8 cellular contexts compared by ENCODE assay signal in genomic region chr16:154223-155030, GRCh38. TPM values are rescaled to one million over a fixed set of nuclear protein-coding genes. Genes with fewer than 3 reads are reported as not detected.
DNase-seq lines count a peak whose midpoint lies in the region; ATAC-seq and TF ChIP-seq lines count a peak whose summit lies in the region.

No MANE protein-coding gene starts in this region.

- intact Hi-C loops in vagina (cut with DNase I): no loop called here

- peak; percentile 27 for DNase-seq in G401 (ENCODE audit: low spot score)
- peak; percentile 48 to 51 for DNase-seq in NCI-H1930 (lab: John Stamatoyannopoulos, UW)
- DNase-seq in coronary artery (ENCODE audit: low spot score): no peak
- no peak for DNase-seq in vagina (ENCODE audit: extremely low spot score in 2 of 2)
- no peak for DNase-seq in inferior parietal cortex (ENCODE audit: extremely low spot score)
- DNase-seq in NOMO-1 treated with dmso at 0.1 percent for 144 hours (lab: John Stamatoyannopoulos, UW; ENCODE audit: unreplicated experiment): no peak

- H3K27ac ChIP-seq in coronary artery (no peak overlapping the region), vagina (no peak overlapping the region)

- no peak for TF ChIP-seq POLR2A in vagina (IDR thresholded peaks at IDR 0.05)

- H3K4me1 ChIP-seq in mononuclear cell (ENCODE audit: insufficient read depth, low read length): peaks cover 8% of the 10 kb centered on the region
- peaks cover 9% of the 10 kb centered on the region for H3K4me1 ChIP-seq in vagina

- peak overlapping the region; percentile 66 for H3K4me3 ChIP-seq in coronary artery
- H3K4me3 ChIP-seq in mononuclear cell (ENCODE audit: low read length): peak overlapping the region; percentile 0
- H3K4me3 ChIP-seq in vagina: peak overlapping the region; percentile 48 to 69

- H3K9me3 ChIP-seq in mononuclear cell (ENCODE audit: low read depth, low read length): no peaks in the 10 kb centered on the region
- no peaks in the 10 kb centered on the region for H3K9me3 ChIP-seq in vagina

- H3K36me3 ChIP-seq in vagina: no peaks in the 10 kb centered on the region

- no peak for ATAC-seq in HG02763 (IDR thresholded peaks at IDR 0.05; ENCODE audit: unreplicated experiment)

- in situ Hi-C loops in G401 (cut with HindIII; ENCODE audit: low sequenced_read_pairs): no loop called here

- peaks cover 17% of the 10 kb centered on the region for H3K27me3 ChIP-seq in mononuclear cell (ENCODE audit: insufficient read depth, low read length)
- H3K27me3 ChIP-seq in vagina: no peaks in the 10 kb centered on the region

- TF ChIP-seq CTCF in coronary artery (IDR thresholded peaks at IDR 0.05): no peak
- no peak for TF ChIP-seq CTCF in vagina (IDR thresholded peaks at IDR 0.05)

RNA-seq across cellular contexts. Expression of gene HBZ, which starts 2.0 kb away (rescaled TPM):
- total RNA-seq in G401 (2014; rRNA removed; shearing (Covaris generic)): not detected in 2 replicates
- total RNA-seq in mononuclear cell (not detected), vagina (not detected)

RNA-seq across cellular contexts. Expression of gene HBM, which starts 11.4 kb away (rescaled TPM):
- not detected in 2 replicates for total RNA-seq in G401 (2014; rRNA removed; shearing (Covaris generic))
- total RNA-seq in mononuclear cell (not detected), vagina (not detected)

RNA-seq across cellular contexts. Expression of gene NPRL3, which starts 16.0 kb away (rescaled TPM):
- total RNA-seq in G401 (2014; rRNA removed; shearing (Covaris generic)): 4.5 and 11.2 TPM in 2 replicates
- total RNA-seq in mononuclear cell (5.5 TPM), vagina (29.2 TPM)

RNA-seq across cellular contexts. Expression of gene HBA2, which starts 18.2 kb away (rescaled TPM):
- not detected in 2 replicates for total RNA-seq in G401 (2014; rRNA removed; shearing (Covaris generic))
- 22.1 TPM for total RNA-seq in mononuclear cell
- 697 TPM for total RNA-seq in vagina

RNA-seq across cellular contexts. Expression of gene HBA1, which starts 22.1 kb away (rescaled TPM):
- not detected in 2 replicates for total RNA-seq in G401 (2014; rRNA removed; shearing (Covaris generic))
- total RNA-seq in mononuclear cell (28.3 TPM), vagina (523 TPM)

Comparison
In these comparisons a context has a peak if more than half of its experiments do, and no peak if none do; other contexts are left out.
1. DNase-seq: peak in G401 (single experiment) and NCI-H1930 (2 of 2); none in coronary artery (single experiment), vagina (0 of 2), inferior parietal cortex (single experiment) and NOMO-1 treated with dmso at 0.1 percent for 144 hours (single experiment).
2. H3K4me3 ChIP-seq: peak in every context shown above with its lines; median percentile 66 in coronary artery; 58 in vagina; 0 in mononuclear cell.